Comparison of ENCODE assay signal across 12 cellular contexts in the genomic region with DNA sequence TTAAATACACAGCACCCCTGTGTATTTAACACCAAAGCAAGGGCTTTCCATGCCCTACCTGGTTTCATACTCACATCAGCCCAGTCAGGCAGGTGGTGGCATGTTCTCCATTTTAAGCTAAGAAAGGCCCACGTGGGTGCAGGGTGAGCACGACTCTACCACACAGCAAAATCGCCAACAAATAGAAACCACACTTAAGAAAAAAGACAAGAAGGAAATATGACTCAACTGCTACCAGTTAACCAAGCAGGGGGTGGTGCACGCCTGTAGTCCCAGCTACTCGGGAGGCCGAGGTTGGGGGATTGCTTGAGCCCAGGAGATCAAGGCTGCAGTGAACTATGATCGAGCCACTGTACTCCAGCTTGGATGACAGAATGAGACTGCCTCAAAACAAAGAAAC. TPM values are rescaled to one million over a fixed set of nuclear protein-coding genes. Genes with fewer than 3 reads are reported as not detected.
DNase-seq lines count a peak whose midpoint lies in the region; ATAC-seq lines count a peak whose summit lies in the region.
"Had no signal": no experiment of that assay in that cellular context is flagged by ENCODE, and none has a peak within 500 bp of the region (broad histone marks: within the 10 kb centered on the region; RNA-seq: fewer than 3 reads in every experiment).

No MANE protein-coding gene starts in this region.

- no peak overlapping the region for H3K27ac ChIP-seq in naive thymus-derived CD4-positive, alpha-beta T cell (ENCODE audit: low read depth, low read length)
- H3K27ac ChIP-seq: cardiac muscle cell had no signal

- POLR2A ChIA-PET in activated CD4-positive, alpha-beta memory T cell treated with anti-CD3 and anti-CD28 coated beads, Interleukin-2, amount 10 ng/mL, durations not matched to agents 7 days and 5 days (lab: Charles Lee) = interaction anchor here (1.1 to 1.6 kb wide), 4 partner anchors 63 to 100 kb away, joined by 3 to 5 read pairs (median 3); partner anchors contain the start of gene SRRD
- POLR2A ChIA-PET in naive thymus-derived CD4-positive, alpha-beta T cell (lab: Charles Lee) = no interaction called here

- H3K4me1 ChIP-seq in naive thymus-derived CD4-positive, alpha-beta T cell (ENCODE audit: control insufficient read depth in 2 of 2, insufficient read depth in 2 of 2, low read length in 2 of 2) = peaks cover 0 to 13% of the 10 kb centered on the region in 2 donors

- peak; percentile 44 for DNase-seq in activated naive CD4-positive, alpha-beta T cell treated with anti-CD3 and anti-CD28 coated beads for 36 hours
- DNase-seq in activated naive CD4-positive, alpha-beta T cell (lab: John Stamatoyannopoulos, UW) = no peak
- DNase-seq in activated CD4-positive, alpha-beta memory T cell treated with anti-CD3 and anti-CD28 coated beads, Interleukin-2, amount 10 ng/mL, durations not matched to agents 7 days and 5 days = peak; percentile 50
- DNase-seq in naive thymus-derived CD4-positive, alpha-beta T cell = peak in 1 of 9 donors; percentile 27
- peak; percentile 41 for DNase-seq in stimulated activated naive CD8-positive, alpha-beta T cell treated with anti-CD3 and anti-CD28 coated beads, Interleukin-15, Interleukin-2, amounts not matched to agents 100 U/mL and 50 U/mL, for 24 hours
- no peak for DNase-seq in iPS-NIHi11 (ENCODE audit: low spot score)
- DNase-seq in mesenteric fat pad (ENCODE audit: low spot score) = no peak
- DNase-seq: activated CD4-positive, CD25-positive, alpha-beta regulatory T cell; foreskin melanocyte; NCI-H2029 had no signal

- no peaks in the 10 kb centered on the region for H3K27me3 ChIP-seq in naive thymus-derived CD4-positive, alpha-beta T cell (ENCODE audit: control insufficient read depth in 2 of 2, insufficient read depth in 2 of 2, low read length in 2 of 2)
- H3K27me3 ChIP-seq: cardiac muscle cell had no signal

- no peaks in the 10 kb centered on the region for H3K9me3 ChIP-seq in naive thymus-derived CD4-positive, alpha-beta T cell (ENCODE audit: control insufficient read depth in 2 of 3, low read length in 3 of 3)

- H3K36me3 Mint-ChIP-seq in activated naive CD4-positive, alpha-beta T cell treated with anti-CD3 and anti-CD28 coated beads for 36 hours (ENCODE audit: low read depth) = peaks cover 12% of the 10 kb centered on the region
- peaks cover 40% of the 10 kb centered on the region for H3K36me3 Mint-ChIP-seq in activated CD4-positive, alpha-beta memory T cell treated with anti-CD3 and anti-CD28 coated beads, Interleukin-2, amount 10 ng/mL, durations not matched to agents 7 days and 5 days (ENCODE audit: low read depth)
- H3K36me3 Mint-ChIP-seq in naive thymus-derived CD4-positive, alpha-beta T cell = peaks cover 0 to 16% (median 4%) of the 10 kb centered on the region in 5 donors

- peak; percentile 35 for ATAC-seq in naive thymus-derived CD4-positive, alpha-beta T cell
- peak; percentile 83 for ATAC-seq in stimulated activated naive CD8-positive, alpha-beta T cell treated with anti-CD3 and anti-CD28 coated beads, Interleukin-15, Interleukin-2, amounts not matched to agents 100 U/mL and 50 U/mL, for 24 hours
- ATAC-seq in HG02870 (IDR thresholded peaks at IDR 0.05; ENCODE audit: unreplicated experiment) = no peak

- no peaks in the 10 kb centered on the region for H3K9me3 Mint-ChIP-seq in activated naive CD4-positive, alpha-beta T cell treated with anti-CD3 and anti-CD28 coated beads for 36 hours
- H3K9me3 Mint-ChIP-seq in activated CD4-positive, alpha-beta memory T cell treated with anti-CD3 and anti-CD28 coated beads, Interleukin-2, amount 10 ng/mL, durations not matched to agents 7 days and 5 days = peaks cover 7% of the 10 kb centered on the region
- peaks cover 0 to 5% (median 0%) of the 10 kb centered on the region in 11 donors for H3K9me3 Mint-ChIP-seq in naive thymus-derived CD4-positive, alpha-beta T cell

- intact Hi-C loops in activated naive CD4-positive, alpha-beta T cell treated with anti-CD3 and anti-CD28 coated beads for 36 hours (cut with micrococcal nuclease) = no loop called here
- intact Hi-C loops in naive thymus-derived CD4-positive, alpha-beta T cell (cut with micrococcal nuclease) = no loop called here

- peaks cover 18% of the 10 kb centered on the region for H3K4me1 Mint-ChIP-seq in activated naive CD4-positive, alpha-beta T cell treated with anti-CD3 and anti-CD28 coated beads for 36 hours (ENCODE audit: low read depth)
- peaks cover 58% of the 10 kb centered on the region for H3K4me1 Mint-ChIP-seq in activated CD4-positive, alpha-beta memory T cell treated with anti-CD3 and anti-CD28 coated beads, Interleukin-2, amount 10 ng/mL, durations not matched to agents 7 days and 5 days
- peaks cover 4 to 56% (median 12%) of the 10 kb centered on the region in 7 donors for H3K4me1 Mint-ChIP-seq in naive thymus-derived CD4-positive, alpha-beta T cell

- H3K4me3 Mint-ChIP-seq in activated naive CD4-positive, alpha-beta T cell treated with anti-CD3 and anti-CD28 coated beads for 36 hours = no peak overlapping the region
- no peak overlapping the region for H3K4me3 Mint-ChIP-seq in activated CD4-positive, alpha-beta memory T cell treated with anti-CD3 and anti-CD28 coated beads, Interleukin-2, amount 10 ng/mL, durations not matched to agents 7 days and 5 days
- peak overlapping the region in 1 of 10 donors; percentile 59 for H3K4me3 Mint-ChIP-seq in naive thymus-derived CD4-positive, alpha-beta T cell

- no peak overlapping the region for H3K4me3 ChIP-seq in naive thymus-derived CD4-positive, alpha-beta T cell (ENCODE audit: low read length)
- H3K4me3 ChIP-seq: cardiac muscle cell had no signal

- H3K36me3 ChIP-seq in naive thymus-derived CD4-positive, alpha-beta T cell (ENCODE audit: control insufficient read depth in 2 of 3, insufficient read depth in 3 of 3, low read length in 3 of 3) = no peaks in the 10 kb centered on the region
- H3K36me3 ChIP-seq: cardiac muscle cell had no signal

- H3K27me3 Mint-ChIP-seq in activated naive CD4-positive, alpha-beta T cell treated with anti-CD3 and anti-CD28 coated beads for 36 hours (ENCODE audit: low read depth) = no peaks in the 10 kb centered on the region
- no peaks in the 10 kb centered on the region for H3K27me3 Mint-ChIP-seq in activated CD4-positive, alpha-beta memory T cell treated with anti-CD3 and anti-CD28 coated beads, Interleukin-2, amount 10 ng/mL, durations not matched to agents 7 days and 5 days
- no peaks in the 10 kb centered on the region for H3K27me3 Mint-ChIP-seq in naive thymus-derived CD4-positive, alpha-beta T cell

- no peak overlapping the region for H3K27ac Mint-ChIP-seq in activated naive CD4-positive, alpha-beta T cell treated with anti-CD3 and anti-CD28 coated beads for 36 hours
- H3K27ac Mint-ChIP-seq in activated CD4-positive, alpha-beta memory T cell treated with anti-CD3 and anti-CD28 coated beads, Interleukin-2, amount 10 ng/mL, durations not matched to agents 7 days and 5 days = peak overlapping the region; percentile 67
- peak overlapping the region in 1 of 9 donors; percentile 66 for H3K27ac Mint-ChIP-seq in naive thymus-derived CD4-positive, alpha-beta T cell

- CTCF ChIA-PET in activated naive CD4-positive, alpha-beta T cell treated with anti-CD3 and anti-CD28 coated beads for 36 hours (lab: Charles Lee) = interaction anchor here (0.5 kb wide), 1 partner anchor 74 kb away, joined by 6 read pairs; no protein-coding TSS in a partner anchor
- CTCF ChIA-PET in activated CD4-positive, alpha-beta memory T cell treated with anti-CD3 and anti-CD28 coated beads, Interleukin-2, amount 10 ng/mL, durations not matched to agents 7 days and 5 days (lab: Charles Lee) = interaction anchor here (0.7 to 1.4 kb wide), 2 partner anchors 15 to 46 kb away, joined by 3 to 4 read pairs; no protein-coding TSS in a partner anchor
- CTCF ChIA-PET in naive thymus-derived CD4-positive, alpha-beta T cell (lab: Charles Lee) = no interaction called here

RNA-seq across cellular contexts. Expression of gene TFIP11, which starts 35.2 kb away (rescaled TPM):
- 10 to 100 TPM; 33.3 to 34.4 TPM for total RNA-seq in activated naive CD4-positive, alpha-beta T cell treated with anti-CD3 and anti-CD28 coated beads for 36 hours
- total RNA-seq in activated CD4-positive, alpha-beta memory T cell treated with anti-CD3 and anti-CD28 coated beads, Interleukin-2, amount 10 ng/mL, durations not matched to agents 7 days and 5 days = 10 to 100 TPM; 50.8 to 55.5 TPM
- total RNA-seq in naive thymus-derived CD4-positive, alpha-beta T cell = 100 to 1,000 TPM in 1 of 5 experiments, 10 to 100 TPM in 4; 63.6 to 107 (median 72.9) TPM
- 10 to 100 TPM; 25.8 to 45.8 TPM for polyA plus RNA-seq in naive thymus-derived CD4-positive, alpha-beta T cell
- total RNA-seq in mesenteric fat pad = 30.5 TPM

RNA-seq across cellular contexts. Expression of gene TPST2, which starts 42.5 kb away (rescaled TPM):
- 10 to 100 TPM; 21.0 to 21.9 TPM for total RNA-seq in activated naive CD4-positive, alpha-beta T cell treated with anti-CD3 and anti-CD28 coated beads for 36 hours
- 10 to 100 TPM; 55.4 to 60.8 TPM for total RNA-seq in activated CD4-positive, alpha-beta memory T cell treated with anti-CD3 and anti-CD28 coated beads, Interleukin-2, amount 10 ng/mL, durations not matched to agents 7 days and 5 days
- total RNA-seq in naive thymus-derived CD4-positive, alpha-beta T cell = 10 to 100 TPM; 16.7 to 44.8 (median 20.6) TPM
- 10 to 100 TPM; 14.4 to 30.5 TPM for polyA plus RNA-seq in naive thymus-derived CD4-positive, alpha-beta T cell
- total RNA-seq in mesenteric fat pad = 58.7 TPM

Comparison
In these comparisons a context has a peak if more than half of its experiments do, and no peak if none do; other contexts are left out.
1. DNase-seq: peak in activated naive CD4-positive, alpha-beta T cell treated with anti-CD3 and anti-CD28 coated beads for 36 hours (single experiment), activated CD4-positive, alpha-beta memory T cell treated with anti-CD3 and anti-CD28 coated beads, Interleukin-2, amount 10 ng/mL, durations not matched to agents 7 days and 5 days (single experiment) and stimulated activated naive CD8-positive, alpha-beta T cell treated with anti-CD3 and anti-CD28 coated beads, Interleukin-15, Interleukin-2, amounts not matched to agents 100 U/mL and 50 U/mL, for 24 hours (single experiment); none in activated naive CD4-positive, alpha-beta T cell (0 of 4), iPS-NIHi11 (single experiment) and mesenteric fat pad (single experiment).